In genomic region chr20:49871391-49871948, GRCh38 we compare ENCODE assay signal across 1 cellular context.
A peak's percentile ranks its signal among the peaks of the same experiment; 100 is the strongest.
TF ChIP-seq lines count a peak whose summit lies in the region.

No MANE protein-coding gene starts in this region.

TF ChIP-seq in HepG2, 621 proteins besides CTCF, POLR2A, EP300 and RAD21:
- TF ChIP-seq MYC (CRISPR knock-in tag; IDR thresholded peaks at IDR 0.05; ENCODE audit: borderline replicate concordance) (no peak), ZBTB40 (IDR thresholded peaks at IDR 0.05) (no peak), ZBTB40 (CRISPR knock-in tag; IDR thresholded peaks at IDR 0.05) (0 out of 2 replicates have a peak, but pooled peaks have one; percentile 16)
